Comparison of ENCODE assay signal across 1 cellular context in the genomic region with DNA sequence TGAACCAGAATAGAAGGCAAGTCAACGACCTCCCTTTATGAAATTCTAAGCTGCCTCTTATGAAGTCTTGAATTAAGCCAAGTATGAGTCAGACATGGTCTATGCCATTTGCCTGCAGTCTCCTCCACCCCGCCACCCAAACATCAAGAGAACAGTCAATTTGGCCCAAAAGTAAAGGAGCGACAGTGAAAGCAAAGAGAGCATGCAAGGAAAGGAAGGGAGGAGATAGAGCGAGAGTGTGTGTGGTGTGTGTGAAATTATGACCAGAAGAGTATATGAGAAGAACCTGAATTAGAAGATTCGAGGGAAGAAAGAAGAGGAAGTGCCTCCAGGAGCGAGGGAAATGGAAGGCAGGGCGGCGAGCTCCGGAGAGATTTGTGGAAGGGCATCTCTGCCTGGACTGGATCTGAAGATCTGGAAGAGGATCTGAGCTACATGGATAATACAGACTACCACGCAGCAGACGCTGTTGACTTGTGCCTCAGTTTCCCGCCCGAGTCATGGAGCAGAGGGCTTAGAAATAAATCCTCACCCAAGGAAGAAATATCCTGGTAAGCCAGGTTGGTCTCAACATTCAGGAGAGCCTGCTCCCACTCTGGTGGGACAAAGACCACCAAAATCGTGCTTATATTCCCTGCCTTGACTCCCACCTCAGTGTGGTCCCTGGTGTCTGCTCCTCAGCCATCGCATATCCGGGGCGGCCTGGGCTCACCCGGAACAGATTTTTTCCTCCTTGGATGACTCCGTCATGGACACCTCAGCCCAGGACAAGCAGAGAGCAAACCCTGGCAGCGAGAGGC.
TF ChIP-seq lines count a peak whose summit lies in the region.

No MANE protein-coding gene starts in this region.

TF ChIP-seq in endothelial cell of umbilical vein, 7 proteins besides CTCF, POLR2A, EP300 and RAD21 (continued from another document):
- TF ChIP-seq FOS (IDR thresholded peaks at IDR 0.05; ENCODE audit: borderline replicate concordance, insufficient read depth, low read length), result no peak
- TF ChIP-seq GATA2 (IDR thresholded peaks at IDR 0.05; ENCODE audit: insufficient read depth, insufficient read length, low read depth, low read length), result no peak
- TF ChIP-seq POLR2AphosphoS5 (IDR thresholded peaks at IDR 0.05; ENCODE audit: insufficient read depth, low read depth, low read length), result no peak
